9 cellular contexts compared by ENCODE assay signal in genomic region chr17:19370493-19370960, GRCh38. TPM values are rescaled to one million over a fixed set of nuclear protein-coding genes. Genes with fewer than 3 reads are reported as not detected.
DNase-seq lines count a peak whose midpoint lies in the region; ATAC-seq and TF ChIP-seq lines count a peak whose summit lies in the region.
"Had no signal": no experiment of that assay in that cellular context is flagged by ENCODE, and none has a peak within 500 bp of the region (broad histone marks: within the 10 kb centered on the region; RNA-seq: fewer than 3 reads in every experiment).

No MANE protein-coding gene starts in this region.

- ATAC-seq in GM21737 (IDR thresholded peaks at IDR 0.05; ENCODE audit: unreplicated experiment) (peak; percentile 48), left colon (no peak)

- H3K27ac ChIP-seq in prostate gland: no peak overlapping the region

- no peaks in the 10 kb centered on the region for H3K9me3 ChIP-seq in prostate gland

- no peak for TF ChIP-seq POLR2A in prostate gland (IDR thresholded peaks at IDR 0.05)

- intact Hi-C loops in prostate gland (cut with DNase I) (no loop called here), left colon (cut with DNase I, micrococcal nuclease) (no loop called here)

- DNase-seq in CMK (ENCODE audit: low read depth): peak; percentile 74
- peak; percentile 67 for DNase-seq in SKM-1 treated with dmso at 0.1 percent for 144 hours (lab: John Stamatoyannopoulos, UW; ENCODE audit: unreplicated experiment)
- peak; percentile 70 for DNase-seq in islet precursor cell
- no peak for DNase-seq in prostate gland (ENCODE audit: low spot score)
- no peak for DNase-seq in NCI-H1417 (lab: John Stamatoyannopoulos, UW)
- no peak for DNase-seq in left colon
- DNase-seq in SW 1271 (lab: John Stamatoyannopoulos, UW): no peak

- H3K4me3 ChIP-seq in prostate gland: no peak overlapping the region

- no peak for TF ChIP-seq CTCF in prostate gland (IDR thresholded peaks at IDR 0.05)

- H3K27me3 ChIP-seq in prostate gland (replicated peaks; ENCODE audit: insufficient read depth): no peaks in the 10 kb centered on the region

- 81% methylated on average over 7 of the region's 7 CpGs for whole genome bisulfite sequencing in prostate gland

- no peaks in the 10 kb centered on the region for H3K36me3 ChIP-seq in prostate gland

- no peaks in the 10 kb centered on the region for H3K4me1 ChIP-seq in prostate gland (replicated peaks)

RNA-seq across cellular contexts. Expression of gene MAPK7, which starts 7.8 kb away (rescaled TPM):
- total RNA-seq in prostate gland (10 to 100 TPM; 22.3 to 43.1 TPM), left colon (10 to 100 TPM; 42.5 to 47.4 TPM)

RNA-seq across cellular contexts. Expression of gene B9D1, which starts 8.0 kb away (rescaled TPM):
- total RNA-seq in prostate gland: 10 to 100 TPM; 15.7 to 28.8 TPM
- 1 to 10 TPM; 7.1 to 7.3 TPM for total RNA-seq in left colon

RNA-seq across cellular contexts. Expression of gene MFAP4, which starts 16.5 kb away (rescaled TPM):
- total RNA-seq in prostate gland: 100 to 1,000 TPM in 1 of 2 donors, 10 to 100 TPM in 1; 56.1 to 146 TPM
- 10 to 100 TPM; 12.9 to 68.6 TPM for total RNA-seq in left colon
- total RNA-seq: activated CD8-positive, alpha-beta memory T cell treated with anti-CD3 and anti-CD28 coated beads for 36 hours had no signal

RNA-seq across cellular contexts. Expression of gene RNF112, which starts 40.5 kb away (rescaled TPM):
- 1 to 10 TPM; 2.3 to 6.6 TPM for total RNA-seq in prostate gland
- total RNA-seq in left colon: 1 to 10 TPM; 4.0 to 4.6 TPM

Comparison
In these comparisons a context has a peak if more than half of its experiments do, and no peak if none do; other contexts are left out.
1. DNase-seq: peak in CMK (single experiment), SKM-1 treated with dmso at 0.1 percent for 144 hours (single experiment) and islet precursor cell (single experiment); none in prostate gland (single experiment), NCI-H1417 (0 of 3), left colon (0 of 2) and SW 1271 (0 of 2).